In the genomic region with DNA sequence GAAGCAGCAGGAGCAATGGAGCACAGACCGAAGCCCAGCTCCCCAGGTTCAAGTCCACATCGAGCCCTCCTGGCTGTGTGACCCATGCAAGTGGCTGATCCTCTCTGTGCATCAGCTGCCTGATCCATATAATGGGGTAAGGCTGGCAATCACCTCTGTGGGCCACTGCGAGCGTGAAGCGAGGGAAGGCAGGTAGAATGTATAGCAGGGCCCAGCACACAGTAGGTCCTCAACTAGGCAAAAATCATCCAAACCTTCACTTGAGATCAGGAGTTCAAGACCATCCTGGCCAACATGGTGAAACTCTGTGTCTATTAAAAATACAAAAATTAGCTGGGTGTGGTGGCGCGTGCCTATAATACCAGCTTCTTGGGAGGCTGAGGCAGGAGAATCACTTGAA, we compare ENCODE assay signal across 20 cellular contexts.
DNase-seq lines count a peak whose midpoint lies in the region; ATAC-seq and TF ChIP-seq lines count a peak whose summit lies in the region.
"Had no signal": no experiment of that assay in that cellular context is flagged by ENCODE, and none has a peak within 500 bp of the region (broad histone marks: within the 10 kb centered on the region; RNA-seq: fewer than 3 reads in every experiment).

No MANE protein-coding gene starts in this region.

- no peak for ATAC-seq in HG03159 (IDR thresholded peaks at IDR 0.05; ENCODE audit: unreplicated experiment)

- H3K4me3 Mint-ChIP-seq in activated T-cell treated with anti-CD3 and anti-CD28 coated beads, Interleukin-2, amount 50 U/mL, for 24 hours, result no peak overlapping the region
- no peak overlapping the region for H3K4me3 Mint-ChIP-seq in activated naive CD8-positive, alpha-beta T cell treated with anti-CD3 and anti-CD28 coated beads for 36 hours
- H3K4me3 Mint-ChIP-seq: CD8-positive, alpha-beta memory T cell had no signal

- 100% methylated on average over 4 of the region's 7 CpGs for WGBS in esophagus muscularis mucosa

- TF ChIP-seq EP300 in esophagus muscularis mucosa (IDR thresholded peaks at IDR 0.05), result no peak

- H3K36me3 Mint-ChIP-seq in activated T-cell treated with anti-CD3 and anti-CD28 coated beads, Interleukin-2, amount 50 U/mL, for 24 hours (ENCODE audit: low read depth), result peaks cover 6% of the 10 kb centered on the region
- peaks cover 8% of the 10 kb centered on the region for H3K36me3 Mint-ChIP-seq in activated naive CD8-positive, alpha-beta T cell treated with anti-CD3 and anti-CD28 coated beads for 36 hours

- intact Hi-C loops in esophagus muscularis mucosa (cut with DNase I), result loop anchor here (10.0 kb wide), 1 partner anchor 246 kb away; no protein-coding TSS in a partner anchor

- no peak for DNase-seq in activated T-cell treated with anti-CD3 and anti-CD28 coated beads, Interleukin-2, amount 50 U/mL, for 24 hours
- no peak for DNase-seq in activated T-cell treated with anti-CD3 and anti-CD28 coated beads, Interleukin-2, amount 50 U/mL, for 1 hour
- DNase-seq in activated naive CD8-positive, alpha-beta T cell treated with anti-CD3 and anti-CD28 coated beads for 36 hours, result no peak
- DNase-seq in esophagus muscularis mucosa (ENCODE audit: extremely low spot score), result no peak
- DNase-seq in GM19240 (ENCODE audit: insufficient read length, low spot score), result no peak
- no peak for DNase-seq in activated CD4-positive, alpha-beta T cell treated with anti-CD3 and anti-CD28 coated beads, Interleukin-2, amount 50 U/mL, for 48 hours
- DNase-seq: CD8-positive, alpha-beta memory T cell; GDM1; KG1; NCI-H1105; NCI-H146; NCI-H2029; NCI-H2227 treated with DMSO at 0.1 percent for 48 hours; NCI-H510A treated with DMSO at 0.1 percent for 48 hours; NCI-H748 treated with DMSO at 0.1 percent for 48 hours had no signal

- no peaks in the 10 kb centered on the region for H4K20me1 ChIP-seq in BLaER1

- no peaks in the 10 kb centered on the region for H3K36me3 ChIP-seq in BLaER1
- no peaks in the 10 kb centered on the region for H3K36me3 ChIP-seq in esophagus muscularis mucosa

- H3K27me3 ChIP-seq in BLaER1, result no peaks in the 10 kb centered on the region
- H3K27me3 ChIP-seq in esophagus muscularis mucosa, result peaks cover 0 to 4% (median 0%) of the 10 kb centered on the region in 4 donors
- H3K27me3 ChIP-seq: SJSA1 had no signal

- peak overlapping the region; percentile 43; the same call in 1 of the 2 replicates for H3K27ac ChIP-seq in BLaER1
- H3K27ac ChIP-seq in esophagus muscularis mucosa (replicated peaks in 1 of 4), result peak overlapping the region; percentile 70 to 89 (median 78)
- H3K27ac ChIP-seq: 22Rv1, C4-2B, SJSA1 had no signal

- no peak overlapping the region for H3K9ac ChIP-seq in BLaER1

- peaks cover 99% of the 10 kb centered on the region for H3K4me1 ChIP-seq in BLaER1
- peaks cover 48 to 82% (median 70%) of the 10 kb centered on the region in 4 donors for H3K4me1 ChIP-seq in esophagus muscularis mucosa

- peaks cover 41% of the 10 kb centered on the region for H3K4me1 Mint-ChIP-seq in activated T-cell treated with anti-CD3 and anti-CD28 coated beads, Interleukin-2, amount 50 U/mL, for 24 hours (ENCODE audit: low read depth)
- peaks cover 49% of the 10 kb centered on the region for H3K4me1 Mint-ChIP-seq in activated naive CD8-positive, alpha-beta T cell treated with anti-CD3 and anti-CD28 coated beads for 36 hours

- no peak for TF ChIP-seq POLR2A in esophagus muscularis mucosa (IDR thresholded peaks at IDR 0.05; ENCODE audit: low read depth)

- H3K4me2 ChIP-seq in BLaER1, result peak overlapping the region; percentile 85

- H3K9me3 ChIP-seq in BLaER1, result peaks cover 17% of the 10 kb centered on the region
- H3K9me3 ChIP-seq in esophagus muscularis mucosa, result peaks cover 0 to 12% (median 6%) of the 10 kb centered on the region in 4 donors

- no peak for TF ChIP-seq CTCF in esophagus muscularis mucosa (IDR thresholded peaks at IDR 0.05)

- H3K9me3 Mint-ChIP-seq in activated T-cell treated with anti-CD3 and anti-CD28 coated beads, Interleukin-2, amount 50 U/mL, for 24 hours, result peaks cover 30% of the 10 kb centered on the region
- peaks cover 43% of the 10 kb centered on the region for H3K9me3 Mint-ChIP-seq in activated naive CD8-positive, alpha-beta T cell treated with anti-CD3 and anti-CD28 coated beads for 36 hours

- peaks cover 12% of the 10 kb centered on the region for H3K27me3 Mint-ChIP-seq in activated T-cell treated with anti-CD3 and anti-CD28 coated beads, Interleukin-2, amount 50 U/mL, for 24 hours
- peaks cover 15% of the 10 kb centered on the region for H3K27me3 Mint-ChIP-seq in activated naive CD8-positive, alpha-beta T cell treated with anti-CD3 and anti-CD28 coated beads for 36 hours

- H3K4me3 ChIP-seq in BLaER1 (no peak overlapping the region), esophagus muscularis mucosa (no peak overlapping the region)
- H3K4me3 ChIP-seq: SJSA1 had no signal

- H3K27ac Mint-ChIP-seq in activated T-cell treated with anti-CD3 and anti-CD28 coated beads, Interleukin-2, amount 50 U/mL, for 24 hours, result peak overlapping the region; percentile 16
- peak overlapping the region; percentile 72 for H3K27ac Mint-ChIP-seq in activated naive CD8-positive, alpha-beta T cell treated with anti-CD3 and anti-CD28 coated beads for 36 hours
- H3K27ac Mint-ChIP-seq: CD8-positive, alpha-beta memory T cell had no signal
